9 cellular contexts compared by ENCODE assay signal in genomic region chr1:25433389-25434186, GRCh38. TPM values are rescaled to one million over a fixed set of nuclear protein-coding genes. Genes with fewer than 3 reads are reported as not detected.
A peak's percentile ranks its signal among the peaks of the same experiment; 100 is the strongest.
DNase-seq lines count a peak whose midpoint lies in the region; ATAC-seq and TF ChIP-seq lines count a peak whose summit lies in the region.
"Had no signal": no experiment of that assay in that cellular context is flagged by ENCODE, and none has a peak within 500 bp of the region (broad histone marks: within the 10 kb centered on the region; RNA-seq: fewer than 3 reads in every experiment).

No MANE protein-coding gene starts in this region.

- H3K36me3 ChIP-seq in PC-3 (ENCODE audit: low read depth, low read length): no peaks in the 10 kb centered on the region
- no peaks in the 10 kb centered on the region for H3K36me3 ChIP-seq in gastroesophageal sphincter
- H3K36me3 ChIP-seq in gastrocnemius medialis: no peaks in the 10 kb centered on the region

- no peaks in the 10 kb centered on the region for H3K9me2 ChIP-seq in PC-3 (replicated peaks; ENCODE audit: low read length)

- DNase-seq in G401 (ENCODE audit: low spot score) (peak; percentile 57), PC-3 (no peak), gastrocnemius medialis (peak in 1 of 2 donors; percentile 25), NCI-H774 (lab: John Stamatoyannopoulos, UW) (no peak), GM13977 (ENCODE audit: low spot score) (no peak), NCI-H187 (lab: John Stamatoyannopoulos, UW) (no peak)
- DNase-seq: NCI-H1694 treated with DMSO at 0.1 percent for 48 hours, SW 1271 had no signal

- no peak for ATAC-seq in PC-3
- ATAC-seq in gastroesophageal sphincter: no peak
- ATAC-seq in gastrocnemius medialis: no peak

- H3K79me2 ChIP-seq in PC-3 (ENCODE audit: low read length): peaks cover 71% of the 10 kb centered on the region

- no TSS peak for BruUV-seq in PC-3 (replicated peaks; lab: Mats Ljungman, UMichigan)

- H3K27me3 ChIP-seq in PC-3 (ENCODE audit: low read length) (no peaks in the 10 kb centered on the region), gastroesophageal sphincter (no peaks in the 10 kb centered on the region), gastrocnemius medialis (no peaks in the 10 kb centered on the region)

- intact Hi-C loops in PC-3 (cut with micrococcal nuclease) (loop anchor here (5.0 to 10.0 kb wide), 2 partner anchors 69 to 99 kb away; partner anchors contain the start of gene TMEM50A), gastrocnemius medialis (cut with DNase I; ENCODE audit: low total_unique reads) (loop anchor here (5.0 to 10.0 kb wide), 3 partner anchors 91 to 371 kb away; partner anchors contain the start of genes LDLRAP1 and SELENON)

- CTCF ChIA-PET in PC-3 (lab: Charles Lee): interaction anchor here (0.5 kb wide), 1 partner anchor 86 kb away, joined by 14 read pairs; no protein-coding TSS in a partner anchor

- TF ChIP-seq EP300 in gastroesophageal sphincter (IDR thresholded peaks at IDR 0.05): no peak

- WGBS in gastroesophageal sphincter (ENCODE audit: low coverage in 1 of 2), 2 donors: 31 to 32% methylated on average over 4 of the region's 4 CpGs

- H3K27ac ChIP-seq in PC-3 (ENCODE audit: low read length): no peak overlapping the region
- peak overlapping the region in 3 of 4 donors; percentile 40 to 97 (median 93) for H3K27ac ChIP-seq in gastroesophageal sphincter
- peak overlapping the region; percentile 92 to 99 (median 97) for H3K27ac ChIP-seq in gastrocnemius medialis

- TF ChIP-seq CTCF in PC-3 (conservative IDR thresholded peaks at IDR 0.05; ENCODE audit: low read depth, low read length) (no peak), gastroesophageal sphincter (IDR thresholded peaks at IDR 0.05) (no peak), gastrocnemius medialis (IDR thresholded peaks at IDR 0.05 in 4 of 5, conservative IDR thresholded peaks at IDR 0.05 in 1 of 5) (no peak), GM13977 (IDR thresholded peaks at IDR 0.05; ENCODE audit: extremely low read depth, insufficient read depth, missing control alignments) (no peak)

- no peak overlapping the region for H2AFZ ChIP-seq in PC-3 (ENCODE audit: low read length)

- POLR2A ChIA-PET in PC-3 (lab: Charles Lee; ENCODE audit: unreplicated experiment): no interaction called here

- peaks cover 14% of the 10 kb centered on the region; the same call in 1 of the 2 replicates for H4K20me1 ChIP-seq in PC-3 (ENCODE audit: low read length)

- peak overlapping the region; percentile 89 for H3K4me2 ChIP-seq in PC-3 (ENCODE audit: low read length)

- peaks cover 33% of the 10 kb centered on the region for H3K4me1 ChIP-seq in PC-3 (ENCODE audit: insufficient read depth, low read length)
- H3K4me1 ChIP-seq in gastroesophageal sphincter: peaks cover 21 to 77% (median 25%) of the 10 kb centered on the region in 3 donors
- H3K4me1 ChIP-seq in gastrocnemius medialis: peaks cover 67% of the 10 kb centered on the region in 2 donors

- H3F3A ChIP-seq in PC-3 (ENCODE audit: low read length, unreplicated experiment): no peaks in the 10 kb centered on the region

- peak overlapping the region; percentile 92; the same call in 1 of the 2 replicates for H3K4me3 ChIP-seq in PC-3 (ENCODE audit: low read length)
- H3K4me3 ChIP-seq in gastroesophageal sphincter: no peak overlapping the region
- peak overlapping the region; percentile 15 to 89 (median 82) for H3K4me3 ChIP-seq in gastrocnemius medialis

- TF ChIP-seq POLR2A in gastroesophageal sphincter (IDR thresholded peaks at IDR 0.05) (no peak), gastrocnemius medialis (IDR thresholded peaks at IDR 0.05) (no peak)

- no peak overlapping the region for H3K9ac ChIP-seq in PC-3 (ENCODE audit: low read length)

- in situ Hi-C loops in G401 (cut with HindIII; ENCODE audit: low sequenced_read_pairs): no loop called here
- in situ Hi-C loops in gastrocnemius medialis (cut with MboI; ENCODE audit: low sequenced_read_pairs in 4 of 4): no loop called here
- in situ Hi-C loops in GM13977 (cut with MboI; ENCODE audit: low pct_unique_long_range_greater_than_20kb, low sequenced_read_pairs, unreplicated experiment): no loop called here

- H3K9me3 ChIP-seq in PC-3 (ENCODE audit: low read length): no peaks in the 10 kb centered on the region
- no peaks in the 10 kb centered on the region for H3K9me3 ChIP-seq in gastroesophageal sphincter
- no peaks in the 10 kb centered on the region for H3K9me3 ChIP-seq in gastrocnemius medialis

RNA-seq across cellular contexts. Expression of gene MACO1, which starts 2.9 kb away (rescaled TPM):
- total RNA-seq in G401 (2014; rRNA removed; shearing (Covaris generic)): 79.2 and 84.0 TPM in 2 replicates
- total RNA-seq in PC-3 (2014; rRNA removed) (13.6 and 14.0 TPM in 2 replicates), gastroesophageal sphincter (10 to 100 TPM; 15.5 to 24.5 (median 19.0) TPM), gastrocnemius medialis (10 to 100 TPM; 38.8 to 74.6 (median 44.8) TPM)

RNA-seq across cellular contexts. Expression of gene RHCE, which starts 13.0 kb away (rescaled TPM):
- 0.17 and 1.6 TPM in 2 replicates for total RNA-seq in G401 (2014; rRNA removed; shearing (Covaris generic))
- 1.1 and 1.4 TPM in 2 replicates for total RNA-seq in PC-3 (2014; rRNA removed)
- total RNA-seq in gastroesophageal sphincter: not detected
- total RNA-seq in gastrocnemius medialis: 1 to 10 TPM in 2 of 4 donors, not detected in 2; 1.0 to 2.4 TPM

Comparison
In these comparisons a context has a peak if more than half of its experiments do, and no peak if none do; other contexts are left out.
1. H3K4me3 ChIP-seq: peak in PC-3 (single experiment) and gastrocnemius medialis (4 of 4); none in gastroesophageal sphincter (0 of 2).